In genomic region chr5:176381979-176382378, GRCh38 we compare ENCODE assay signal across 27 cellular contexts. TPM values are rescaled to one million over a fixed set of nuclear protein-coding genes. Genes with fewer than 3 reads are reported as not detected.
DNase-seq lines count a peak whose midpoint lies in the region; ATAC-seq and TF ChIP-seq lines count a peak whose summit lies in the region.
"Had no signal": no experiment of that assay in that cellular context is flagged by ENCODE, and none has a peak within 500 bp of the region (broad histone marks: within the 10 kb centered on the region; RNA-seq: fewer than 3 reads in every experiment).

No MANE protein-coding gene starts in this region.

- TF ChIP-seq CTCF in MCF 10A (IDR thresholded peaks at IDR 0.05; ENCODE audit: unreplicated experiment) (no peak), mammary epithelial cell (conservative IDR thresholded peaks at IDR 0.05 in 1 of 2, IDR thresholded peaks at IDR 0.05 in 1 of 2; ENCODE audit: extremely low read depth in 1 of 2, insufficient read depth in 1 of 2, low read depth in 1 of 2, low read length in 2 of 2) (no peak), type B pancreatic cell (conservative IDR thresholded peaks at IDR 0.05) (no peak)
- TF ChIP-seq CTCF in CD8-positive, alpha-beta T cell (IDR thresholded peaks at IDR 0.05) = no peak

- peak; percentile 30 for ATAC-seq in Right ventricle myocardium superior (ENCODE audit: poor library complexity)
- no peak for ATAC-seq in aorta (ENCODE audit: low FRiP score)
- ATAC-seq in GM19463 (IDR thresholded peaks at IDR 0.05; ENCODE audit: unreplicated experiment) = no peak
- ATAC-seq in CD8-positive, alpha-beta T cell = no peak
- ATAC-seq: GM23338, lower lobe of right lung had no signal

- WGBS in mammary epithelial cell (ENCODE audit: low coverage, missing lambda C conversion rate) = 100% methylated on average over 2 of the region's 3 CpGs
- 45 to 53% methylated on average over 3 of the region's 3 CpGs for WGBS in aorta, 2 donors

- H3K9me3 ChIP-seq in mammary epithelial cell (replicated peaks; ENCODE audit: insufficient read depth, low read length) (no peaks in the 10 kb centered on the region), aorta (ENCODE audit: control insufficient read depth, low read length) (no peaks in the 10 kb centered on the region)
- no peaks in the 10 kb centered on the region for H3K9me3 ChIP-seq in CD8-positive, alpha-beta T cell (ENCODE audit: low read length)
- H3K9me3 ChIP-seq: lower lobe of right lung, SK-N-SH, thyroid gland had no signal

- H3K9ac ChIP-seq in mammary epithelial cell (ENCODE audit: insufficient read depth, low read length) (no peak overlapping the region), rectal smooth muscle tissue (ENCODE audit: low read length) (no peak overlapping the region)
- H3K9ac ChIP-seq: neural progenitor cell, SK-N-SH had no signal

- POLR2A ChIA-PET in MCF 10A (lab: Yijun Ruan, JAX) = no interaction called here
- POLR2A ChIA-PET in CD8-positive, alpha-beta T cell (lab: Charles Lee) = no interaction called here

- peaks cover 40% of the 10 kb centered on the region for H3K36me3 ChIP-seq in mammary epithelial cell (ENCODE audit: insufficient read depth, low read length)
- H3K36me3 ChIP-seq in rectal smooth muscle tissue (ENCODE audit: control insufficient read depth, insufficient read depth, low read length) = peaks cover 22% of the 10 kb centered on the region
- H3K36me3 ChIP-seq in aorta (ENCODE audit: control insufficient read depth in 1 of 2, insufficient read depth in 2 of 2, low read length in 1 of 2) = peaks cover 0 to 3% of the 10 kb centered on the region in 2 donors
- peaks cover 36% of the 10 kb centered on the region for H3K36me3 ChIP-seq in CD8-positive, alpha-beta T cell (ENCODE audit: insufficient read depth, low read length)
- H3K36me3 ChIP-seq: neural progenitor cell had no signal

- no peak overlapping the region for H3K4me2 ChIP-seq in mammary epithelial cell (ENCODE audit: insufficient read depth, low read depth, low read length)
- H3K4me2 ChIP-seq: GM23338, neural progenitor cell, SK-N-SH, smooth muscle cell had no signal

- in situ Hi-C loops in mammary epithelial cell (cut with MboI; ENCODE audit: low sequenced_read_pairs in 2 of 2) = no loop called here

- H3K27ac Mint-ChIP-seq in MCF 10A (ENCODE audit: low read depth, unreplicated experiment) (peak overlapping the region; percentile 31), type B pancreatic cell (no peak overlapping the region)
- H3K27ac Mint-ChIP-seq in CD8-positive, alpha-beta T cell = no peak overlapping the region
- H3K27ac Mint-ChIP-seq: GM23338, neural progenitor cell, progenitor cell of endocrine pancreas had no signal

- H3K4me1 ChIP-seq in mammary epithelial cell (ENCODE audit: insufficient read depth, low read length) = peaks cover 7% of the 10 kb centered on the region
- peaks cover 4% of the 10 kb centered on the region for H3K4me1 ChIP-seq in rectal smooth muscle tissue (ENCODE audit: control insufficient read depth, insufficient read depth, low read length)
- no peaks in the 10 kb centered on the region for H3K4me1 ChIP-seq in aorta (ENCODE audit: control insufficient read depth in 1 of 2, insufficient read depth in 2 of 2, low read length in 2 of 2)
- H3K4me1 ChIP-seq in CD8-positive, alpha-beta T cell (ENCODE audit: insufficient read depth, low read length) = peaks cover 6% of the 10 kb centered on the region
- H3K4me1 ChIP-seq: neural progenitor cell had no signal

- peaks cover 34% of the 10 kb centered on the region for H3K79me2 ChIP-seq in mammary epithelial cell (ENCODE audit: insufficient read depth, low read length)

- H2AFZ ChIP-seq in mammary epithelial cell (ENCODE audit: low read depth, low read length) = no peak overlapping the region
- H2AFZ ChIP-seq: GM23338, neural progenitor cell had no signal

- no peaks in the 10 kb centered on the region for H3K9me3 Mint-ChIP-seq in MCF 10A (ENCODE audit: unreplicated experiment)
- no peaks in the 10 kb centered on the region for H3K9me3 Mint-ChIP-seq in type B pancreatic cell
- no peaks in the 10 kb centered on the region for H3K9me3 Mint-ChIP-seq in CD8-positive, alpha-beta T cell
- H3K9me3 Mint-ChIP-seq: CD4-positive, alpha-beta memory T cell; GM23338; neural progenitor cell had no signal

- H3K27ac ChIP-seq in mammary epithelial cell (ENCODE audit: insufficient read depth, low read depth, low read length) (no peak overlapping the region), rectal smooth muscle tissue (ENCODE audit: low read depth, low read length) (peak overlapping the region; percentile 74), aorta (ENCODE audit: low read depth in 1 of 2, low read length in 2 of 2) (peak overlapping the region; percentile 31 to 92)
- H3K27ac ChIP-seq in CD8-positive, alpha-beta T cell (ENCODE audit: low read depth, low read length) = no peak overlapping the region
- H3K27ac ChIP-seq: lower lobe of right lung, neural progenitor cell, thyroid gland, VCaP had no signal

- dilution Hi-C loops in mammary epithelial cell (cut with HindIII; ENCODE audit: low sequenced_read_pairs) = no loop called here

- H3K36me3 Mint-ChIP-seq in MCF 10A (ENCODE audit: insufficient read depth, unreplicated experiment) (peaks cover 80% of the 10 kb centered on the region), type B pancreatic cell (peaks cover 13% of the 10 kb centered on the region)
- peaks cover 66% of the 10 kb centered on the region for H3K36me3 Mint-ChIP-seq in CD8-positive, alpha-beta T cell

- H3K4me3 ChIP-seq in mammary epithelial cell (replicated peaks in 1 of 3; ENCODE audit: insufficient read depth in 1 of 3, low read depth in 2 of 3, low read length in 3 of 3) = no peak overlapping the region
- H3K4me3 ChIP-seq in rectal smooth muscle tissue (ENCODE audit: low read length) = no peak overlapping the region
- H3K4me3 ChIP-seq in aorta (ENCODE audit: low read length in 2 of 2) = no peak overlapping the region
- H3K4me3 ChIP-seq in CD8-positive, alpha-beta T cell (ENCODE audit: low read depth, low read length) = no peak overlapping the region
- H3K4me3 ChIP-seq: GM23338, lower lobe of right lung, neural progenitor cell, smooth muscle cell, thyroid gland had no signal

- no peak for DNase-seq in MCF 10A (ENCODE audit: unreplicated experiment)
- DNase-seq in mammary epithelial cell = no peak
- no peak for DNase-seq in Right ventricle myocardium superior
- DNase-seq in aorta = peak in 1 of 2 donors; percentile 26
- no peak for DNase-seq in type B pancreatic cell (ENCODE audit: extremely low spot score, unreplicated experiment)
- no peak for DNase-seq in CD8-positive, alpha-beta T cell
- DNase-seq: activated CD4-positive, alpha-beta T cell treated with anti-CD3 and anti-CD28 coated beads for 48 hours; activated naive CD4-positive, alpha-beta T cell treated with anti-CD3 and anti-CD28 coated beads, Interleukin-2, amount 50 U/mL, for 16 hours; CD4-positive, alpha-beta memory T cell; cerebellar nuclear complex; DMS153; foreskin melanocyte; lower lobe of right lung; NCI-H1105 treated with DMSO at 0.1 percent for 48 hours; NCI-H2029; NCI-H226; RPMI8226; SK-N-SH; thyroid gland had no signal

- H3K4me1 Mint-ChIP-seq in MCF 10A (ENCODE audit: insufficient read depth, unreplicated experiment) = peaks cover 18% of the 10 kb centered on the region
- peaks cover 11% of the 10 kb centered on the region for H3K4me1 Mint-ChIP-seq in type B pancreatic cell (ENCODE audit: unreplicated experiment)
- peaks cover 18% of the 10 kb centered on the region for H3K4me1 Mint-ChIP-seq in CD8-positive, alpha-beta T cell (ENCODE audit: low read depth)

- H3K27me3 ChIP-seq in mammary epithelial cell (ENCODE audit: insufficient read depth, low read length) (no peaks in the 10 kb centered on the region), rectal smooth muscle tissue (ENCODE audit: control insufficient read depth, insufficient read depth, low read length) (no peaks in the 10 kb centered on the region), aorta (ENCODE audit: control insufficient read depth in 1 of 2, insufficient read depth in 2 of 2, low read length in 1 of 2) (no peaks in the 10 kb centered on the region)
- H3K27me3 ChIP-seq in CD8-positive, alpha-beta T cell (ENCODE audit: insufficient read depth, low read length) = no peaks in the 10 kb centered on the region
- H3K27me3 ChIP-seq: neural progenitor cell, thyroid gland had no signal

- CTCF ChIA-PET in MCF 10A (lab: Yijun Ruan, JAX) = interaction anchor here (0.8 kb wide), 1 partner anchor 21 kb away, joined by 4 read pairs; the partner anchor contains the start of gene KIAA1191
- CTCF ChIA-PET in mammary epithelial cell (lab: Charles Lee; ENCODE audit: low non-redundant PET) = no interaction called here
- CTCF ChIA-PET in CD8-positive, alpha-beta T cell (lab: Charles Lee) = interaction anchor here (1.2 kb wide), 1 partner anchor 20 kb away, joined by 3 read pairs; the partner anchor contains the start of gene KIAA1191

- intact Hi-C loops in MCF 10A (cut with micrococcal nuclease) (loop anchor here (10.0 kb wide), 1 partner anchor 567 kb away; no protein-coding TSS in a partner anchor), mammary epithelial cell (cut with micrococcal nuclease) (no loop called here), Right ventricle myocardium superior (cut with DNase I) (no loop called here), aorta (cut with DNase I) (loop anchor here in 1 of 2 donors (10.0 kb wide), 1 partner anchor 153 kb away; the partner anchor contains the start of gene RNF44)
- intact Hi-C loops in CD8-positive, alpha-beta T cell (cut with DNase I, micrococcal nuclease) = no loop called here

- H4K20me1 ChIP-seq in mammary epithelial cell (ENCODE audit: insufficient read depth, low read length) = no peaks in the 10 kb centered on the region

- H3K4me3 Mint-ChIP-seq in MCF 10A (ENCODE audit: unreplicated experiment) (no peak overlapping the region), type B pancreatic cell (no peak overlapping the region)
- no peak overlapping the region for H3K4me3 Mint-ChIP-seq in CD8-positive, alpha-beta T cell
- H3K4me3 Mint-ChIP-seq: CD4-positive, alpha-beta memory T cell; GM23338; neural progenitor cell had no signal

- H3K27me3 Mint-ChIP-seq in MCF 10A (ENCODE audit: insufficient read depth, unreplicated experiment) (no peaks in the 10 kb centered on the region), type B pancreatic cell (no peaks in the 10 kb centered on the region)
- no peaks in the 10 kb centered on the region for H3K27me3 Mint-ChIP-seq in CD8-positive, alpha-beta T cell (ENCODE audit: low read depth)
- H3K27me3 Mint-ChIP-seq: CD4-positive, alpha-beta memory T cell; progenitor cell of endocrine pancreas had no signal

- BruUV-seq in MCF 10A (replicated peaks; lab: Mats Ljungman, UMichigan) (no TSS peak), mammary epithelial cell (replicated peaks; lab: Mats Ljungman, UMichigan) (no TSS peak)

RNA-seq across cellular contexts. Expression of gene NOP16, which starts 6.4 kb away (rescaled TPM):
- total RNA-seq in MCF 10A (2022) (90.9 and 134 TPM in 2 replicates), mammary epithelial cell (10 to 100 TPM in 1 of 2 donors, 1 to 10 TPM in 1; 8.7 to 61.4 TPM), Right ventricle myocardium superior (18.7 TPM), aorta (10 to 100 TPM in 1 of 2 donors, 1 to 10 TPM in 1; 9.7 to 19.2 TPM), type B pancreatic cell (ENCODE audit: low replicate concordance) (42.5 and 44.7 TPM in 2 replicates)
- polyA plus RNA-seq in mammary epithelial cell (103 TPM), aorta (10 to 100 TPM; 12.3 to 15.0 TPM)
- polyA minus RNA-seq in mammary epithelial cell = 22.5 TPM
- total RNA-seq in CD8-positive, alpha-beta T cell = 10 to 100 TPM; 21.6 to 24.2 TPM

RNA-seq across cellular contexts. Expression of gene HIGD2A, which starts 6.6 kb away (rescaled TPM):
- total RNA-seq in MCF 10A (2022) (167 and 196 TPM in 2 replicates), mammary epithelial cell (10 to 100 TPM; 30.3 to 93.0 TPM), Right ventricle myocardium superior (210 TPM), aorta (10 to 100 TPM; 46.8 to 60.9 TPM), type B pancreatic cell (ENCODE audit: low replicate concordance) (88.3 and 118 TPM in 2 replicates)
- polyA plus RNA-seq in mammary epithelial cell (141 TPM), aorta (10 to 100 TPM; 69.2 to 75.5 TPM)
- 111 TPM for polyA minus RNA-seq in mammary epithelial cell
- 100 to 1,000 TPM; 102 to 106 TPM for total RNA-seq in CD8-positive, alpha-beta T cell

RNA-seq across cellular contexts. Expression of gene ARL10, which starts 16.7 kb away (rescaled TPM):
- 1.1 and 1.3 TPM in 2 replicates for total RNA-seq in MCF 10A (2022)
- 10 to 100 TPM in 1 of 2 donors, under 1 TPM in 1; 0.56 to 10.7 TPM for total RNA-seq in mammary epithelial cell
- 1.8 TPM for polyA plus RNA-seq in mammary epithelial cell
- 2.8 TPM for polyA minus RNA-seq in mammary epithelial cell
- 5.5 TPM for total RNA-seq in Right ventricle myocardium superior
- 10 to 100 TPM; 13.3 to 32.4 TPM for total RNA-seq in aorta
- 1 to 10 TPM; 1.1 to 8.3 TPM for polyA plus RNA-seq in aorta
- total RNA-seq in type B pancreatic cell (ENCODE audit: low replicate concordance) = 12.4 and 23.4 TPM in 2 replicates
- 1 to 10 TPM; 2.8 to 4.1 TPM for total RNA-seq in CD8-positive, alpha-beta T cell
- total RNA-seq: A172 had no signal

RNA-seq across cellular contexts. Expression of gene KIAA1191, which starts 20.4 kb away (rescaled TPM):
- total RNA-seq in MCF 10A (2022) (83.8 and 92.0 TPM in 2 replicates), mammary epithelial cell (100 to 1,000 TPM in 1 of 2 donors, 10 to 100 TPM in 1; 99.0 to 204 TPM), Right ventricle myocardium superior (70.8 TPM), aorta (10 to 100 TPM; 77.7 to 78.4 TPM), type B pancreatic cell (ENCODE audit: low replicate concordance) (82.0 and 88.0 TPM in 2 replicates)
- polyA plus RNA-seq in mammary epithelial cell (130 TPM), aorta (10 to 100 TPM; 57.2 to 78.0 TPM)
- 169 TPM for polyA minus RNA-seq in mammary epithelial cell
- 10 to 100 TPM; 78.2 to 85.1 TPM for total RNA-seq in CD8-positive, alpha-beta T cell

RNA-seq across cellular contexts. Expression of gene CLTB, which starts 34.4 kb away (rescaled TPM):
- total RNA-seq in MCF 10A (2022) (333 and 339 TPM in 2 replicates), mammary epithelial cell (100 to 1,000 TPM; 166 to 323 TPM), Right ventricle myocardium superior (209 TPM), aorta (100 to 1,000 TPM in 1 of 2 donors, 10 to 100 TPM in 1; 86.7 to 124 TPM), type B pancreatic cell (ENCODE audit: low replicate concordance) (38.1 and 71.3 TPM in 2 replicates)
- polyA plus RNA-seq in mammary epithelial cell (332 TPM), aorta (100 to 1,000 TPM; 143 to 160 TPM)
- polyA minus RNA-seq in mammary epithelial cell = 114 TPM
- total RNA-seq in CD8-positive, alpha-beta T cell = 10 to 100 TPM; 84.3 to 86.6 TPM

Comparison
In these comparisons a context has a peak if more than half of its experiments do, and no peak if none do; other contexts are left out.
1. H3K27ac ChIP-seq: peak in rectal smooth muscle tissue (single experiment) and aorta (2 of 2); none in mammary epithelial cell (single experiment) and CD8-positive, alpha-beta T cell (single experiment).